ENCODE assay signal across 8 cellular contexts in the genomic region with DNA sequence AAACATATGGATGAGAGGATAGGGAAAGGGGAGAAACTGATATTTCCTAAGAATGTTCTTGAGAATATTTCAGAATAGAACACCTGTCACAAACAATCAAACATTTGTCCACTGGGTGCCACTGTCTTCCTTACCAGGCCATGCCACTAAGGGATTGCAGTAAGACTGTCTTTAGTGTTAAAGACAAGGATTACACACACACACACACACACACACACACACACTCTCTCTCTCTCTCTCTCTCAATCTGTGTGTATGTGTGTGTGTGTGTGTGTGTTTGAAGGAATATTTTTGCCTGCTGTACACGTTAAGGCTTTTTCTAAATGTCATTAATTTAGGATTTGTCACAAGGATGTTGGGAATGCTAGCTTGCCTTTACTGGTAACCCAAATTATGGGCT. TPM values are rescaled to one million over a fixed set of nuclear protein-coding genes. Genes with fewer than 3 reads are reported as not detected.
DNase-seq lines count a peak whose midpoint lies in the region; ATAC-seq and TF ChIP-seq lines count a peak whose summit lies in the region.

No MANE protein-coding gene starts in this region.

- H3K4me3 ChIP-seq in Panc1 (ENCODE audit: low read depth in 2 of 2, low read length in 2 of 2) (no peak overlapping the region), neural progenitor cell (no peak overlapping the region)

- H3K79me2 ChIP-seq in neural progenitor cell (ENCODE audit: low read depth): no peaks in the 10 kb centered on the region

- DNase-seq in DMS53 (lab: John Stamatoyannopoulos, UW) (peak; percentile 82), Panc1 (ENCODE audit: low read depth, low spot score) (peak; percentile 47), erythroblast (lab: John Stamatoyannopoulos, UW) (peak; percentile 1 to 3), neural progenitor cell (ENCODE audit: low spot score) (peak; percentile 69), RPMI8226 (no peak)
- no peak for DNase-seq in activated effector memory CD4-positive, alpha-beta T cell treated with Interleukin-2 at 50 U/mL for 16 hours

- no peak overlapping the region for H3K9ac ChIP-seq in neural progenitor cell

- no peaks in the 10 kb centered on the region for H3K36me3 Mint-ChIP-seq in neural progenitor cell

- POLR2A ChIA-PET in Panc1 (lab: Charles Lee): no interaction called here

- H3K4me2 ChIP-seq in neural progenitor cell: no peak overlapping the region

- TF ChIP-seq POLR2A in erythroblast (IDR thresholded peaks at IDR 0.05; ENCODE audit: low read length): no peak

- no peaks in the 10 kb centered on the region for H3F3A ChIP-seq in neural progenitor cell (ENCODE audit: low read depth)

- H3K4me3 Mint-ChIP-seq in neural progenitor cell: no peak overlapping the region

- no peak overlapping the region for H3K27ac ChIP-seq in Panc1 (ENCODE audit: low read length)
- no peak overlapping the region for H3K27ac ChIP-seq in neural progenitor cell

- BruUV-seq in Panc1 (replicated peaks; lab: Mats Ljungman, UMichigan): no TSS peak

- H3K9me3 Mint-ChIP-seq in neural progenitor cell: peaks cover 2% of the 10 kb centered on the region

- H3K27me3 Mint-ChIP-seq in neural progenitor cell (ENCODE audit: insufficient read depth, low read depth): peaks cover 8% of the 10 kb centered on the region

- intact Hi-C loops in Panc1 (cut with micrococcal nuclease; ENCODE audit: unreplicated experiment): loop anchor here (5.0 kb wide), 1 partner anchor 445 kb away; no protein-coding TSS in a partner anchor

- H3K4me1 ChIP-seq in Panc1 (ENCODE audit: control insufficient read depth, insufficient read depth, low read length) (no peaks in the 10 kb centered on the region), neural progenitor cell (peaks cover 11% of the 10 kb centered on the region)

- CTCF ChIA-PET in Panc1 (lab: Charles Lee): no interaction called here

- in situ Hi-C loops in Panc1 (cut with HindIII; ENCODE audit: low pct_unique_long_range_greater_than_20kb, low sequenced_read_pairs): no loop called here

- TF ChIP-seq CTCF in Panc1 (IDR thresholded peaks at IDR 0.05): peak; percentile 46
- peak; percentile 63 for TF ChIP-seq CTCF in neural progenitor cell (IDR thresholded peaks at IDR 0.05)

- H3K27ac Mint-ChIP-seq in neural progenitor cell: no peak overlapping the region

- H3K36me3 ChIP-seq in Panc1 (ENCODE audit: control insufficient read depth, insufficient read depth, low read length) (no peaks in the 10 kb centered on the region), neural progenitor cell (no peaks in the 10 kb centered on the region)

- H3K4me1 Mint-ChIP-seq in neural progenitor cell: peaks cover 9% of the 10 kb centered on the region

- no peaks in the 10 kb centered on the region for H4K20me1 ChIP-seq in neural progenitor cell (ENCODE audit: low read depth)

- H2AFZ ChIP-seq in neural progenitor cell (replicated peaks): no peak overlapping the region

- no peaks in the 10 kb centered on the region for H3K27me3 ChIP-seq in Panc1 (ENCODE audit: control insufficient read depth, insufficient read depth, low read length)
- H3K27me3 ChIP-seq in neural progenitor cell: no peaks in the 10 kb centered on the region

- ATAC-seq in GM18907 (IDR thresholded peaks at IDR 0.05; ENCODE audit: unreplicated experiment) (peak; percentile 90), HG03103 (IDR thresholded peaks at IDR 0.05; ENCODE audit: low read depth, unreplicated experiment) (peak; percentile 60), Panc1 (no peak)

- H3K9me3 ChIP-seq in Panc1 (ENCODE audit: control insufficient read depth, insufficient read depth, low read depth, low read length) (no peaks in the 10 kb centered on the region), neural progenitor cell (ENCODE audit: low read depth) (no peaks in the 10 kb centered on the region)

RNA-seq across cellular contexts. Expression of gene CCDC192, which starts 54.4 kb away (rescaled TPM):
- total RNA-seq in Panc1 (2021; ENCODE audit: unreplicated experiment) (not detected), neural progenitor cell (ENCODE audit: low replicate concordance) (2.7 TPM in 1 of 2 replicates, not detected in the other)
- not detected for polyA plus RNA-seq in Panc1 (2012; ENCODE audit: insufficient read length)

Comparison
In these comparisons a context has a peak if more than half of its experiments do, and no peak if none do; other contexts are left out.
1. DNase-seq: peak in DMS53 (single experiment), Panc1 (single experiment), erythroblast (2 of 2) and neural progenitor cell (single experiment); none in RPMI8226 (single experiment) and activated effector memory CD4-positive, alpha-beta T cell treated with Interleukin-2 at 50 U/mL for 16 hours (single experiment).